Comparison of ENCODE assay signal across 5 cellular contexts in the genomic region with DNA sequence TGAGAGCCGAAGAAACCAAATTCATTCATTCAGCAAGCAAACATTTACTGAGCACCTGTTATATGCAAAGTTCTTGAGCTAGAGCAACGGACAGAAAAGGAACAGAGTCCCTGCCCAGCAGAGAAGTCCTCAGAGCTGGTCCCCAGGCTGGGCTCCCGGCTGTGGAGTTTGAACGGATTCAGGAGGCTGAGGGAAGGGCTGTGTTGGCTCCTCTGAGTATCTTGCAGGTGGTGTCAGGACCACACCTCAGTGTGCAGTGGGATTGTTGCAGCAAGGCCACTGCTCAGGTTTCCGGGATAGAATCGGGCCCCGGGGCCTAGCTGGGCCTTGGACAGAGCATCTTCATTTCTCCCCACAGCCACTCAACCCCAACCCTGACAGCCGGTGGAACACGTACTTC.
"Had no signal": no experiment of that assay in that cellular context is flagged by ENCODE, and none has a peak within 500 bp of the region (broad histone marks: within the 10 kb centered on the region; RNA-seq: fewer than 3 reads in every experiment).

No MANE protein-coding gene starts in this region.

- H3K4me2 ChIP-seq: GM23338 had no signal

- H3K9me3 Mint-ChIP-seq: GM23338, IgD-negative memory B cell had no signal

- H3K27ac Mint-ChIP-seq: GM23338, H9 had no signal

- DNase-seq: H9, HCEC 1CT, KBM-7 had no signal

- H3K4me3 Mint-ChIP-seq: GM23338, H9 had no signal

- H3K4me3 ChIP-seq: GM23338 had no signal

- H3K27me3 Mint-ChIP-seq: IgD-negative memory B cell had no signal

- H2AFZ ChIP-seq: GM23338 had no signal

- ATAC-seq: GM23338 had no signal
